In genomic region chr16:66650707-66651473, GRCh38 we compare ENCODE assay signal across 1 cellular context.
TF ChIP-seq lines count a peak whose summit lies in the region.

No MANE protein-coding gene starts in this region.

TF ChIP-seq in HepG2, 621 proteins besides CTCF, POLR2A, EP300 and RAD21 (continued from another document and continues in another):
- TF ChIP-seq U2AF1 (optimal IDR thresholded peaks at IDR 0.05; ENCODE audit: low read depth, low read length), result no peak
- TF ChIP-seq ZBTB26 (CRISPR knock-in tag; IDR thresholded peaks at IDR 0.05; ENCODE audit: borderline replicate concordance), result no peak
- TF ChIP-seq STAG1 (CRISPR knock-in tag; IDR thresholded peaks at IDR 0.05), result peak; percentile 72
- 0 out of 2 replicates have a peak, but pooled peaks have one; percentile 22 for TF ChIP-seq PHF21A (CRISPR knock-in tag; IDR thresholded peaks at IDR 0.05)
- TF ChIP-seq SAFB2 (CRISPR knock-in tag; IDR thresholded peaks at IDR 0.05; ENCODE audit: borderline replicate concordance, low read depth), result no peak
- no peak for TF ChIP-seq ZNF512B (CRISPR knock-in tag; IDR thresholded peaks at IDR 0.05; ENCODE audit: borderline replicate concordance)
- TF ChIP-seq ZNF574 (CRISPR knock-in tag; IDR thresholded peaks at IDR 0.05), result peak; percentile 84
- no peak for TF ChIP-seq ZNF788 (CRISPR knock-in tag; IDR thresholded peaks at IDR 0.05; ENCODE audit: borderline replicate concordance)
- peak; percentile 40; the same call in 1 of the 2 replicates for TF ChIP-seq ARID4A (CRISPR knock-in tag; IDR thresholded peaks at IDR 0.05; ENCODE audit: borderline replicate concordance)
- TF ChIP-seq CC2D1A (CRISPR knock-in tag; IDR thresholded peaks at IDR 0.05), result no peak
- no peak for TF ChIP-seq AGO1 (IDR thresholded peaks at IDR 0.05; ENCODE audit: low read depth, low read length, poor library complexity, severe bottlenecking)
- no peak for TF ChIP-seq ZNF34 (CRISPR knock-in tag; IDR thresholded peaks at IDR 0.05; ENCODE audit: borderline replicate concordance)
- no peak for TF ChIP-seq ZMYM3 (CRISPR knock-in tag; IDR thresholded peaks at IDR 0.05)
- peak; percentile 62; the same call in 1 of the 2 replicates for TF ChIP-seq ARID2 (CRISPR knock-in tag; IDR thresholded peaks at IDR 0.05; ENCODE audit: borderline replicate concordance)
- peak; percentile 39; the same call in 1 of the 2 replicates for TF ChIP-seq KDM2A (CRISPR knock-in tag; IDR thresholded peaks at IDR 0.05; ENCODE audit: borderline replicate concordance, low read depth)
- TF ChIP-seq ZBTB1 (CRISPR knock-in tag; IDR thresholded peaks at IDR 0.05; ENCODE audit: borderline replicate concordance), result no peak
- no peak for TF ChIP-seq LCORL (IDR thresholded peaks at IDR 0.05)
- TF ChIP-seq LCORL (CRISPR knock-in tag; IDR thresholded peaks at IDR 0.05), result no peak
- peak; percentile 56; the same call in 1 of the 2 replicates for TF ChIP-seq KAT8 (CRISPR knock-in tag; IDR thresholded peaks at IDR 0.05)
- TF ChIP-seq DPF2 (CRISPR knock-in tag; IDR thresholded peaks at IDR 0.05; ENCODE audit: borderline replicate concordance, low read depth), result no peak
- no peak for TF ChIP-seq ZNF83 (CRISPR knock-in tag; IDR thresholded peaks at IDR 0.05; ENCODE audit: borderline replicate concordance)
- 0 out of 2 replicates have a peak, but pooled peaks have one; percentile 41 for TF ChIP-seq ZNF230 (CRISPR knock-in tag; IDR thresholded peaks at IDR 0.05)
- 0 out of 2 replicates have a peak, but pooled peaks have one; percentile 24 for TF ChIP-seq NCOA2 (CRISPR knock-in tag; IDR thresholded peaks at IDR 0.05)
- no peak for TF ChIP-seq TSC22D2 (CRISPR knock-in tag; IDR thresholded peaks at IDR 0.05; ENCODE audit: borderline replicate concordance)
- TF ChIP-seq RXRB (CRISPR knock-in tag; IDR thresholded peaks at IDR 0.05; ENCODE audit: borderline replicate concordance), result peak; percentile 41; the same call in 1 of the 2 replicates
- TF ChIP-seq ZNF451 (CRISPR knock-in tag; IDR thresholded peaks at IDR 0.05), result no peak
- TF ChIP-seq ZNF720 (CRISPR knock-in tag; IDR thresholded peaks at IDR 0.05), result no peak
- TF ChIP-seq ZMYM4 (CRISPR knock-in tag; IDR thresholded peaks at IDR 0.05), result peak; percentile 49; the same call in 1 of the 2 replicates
- peak; percentile 39; the same call in 1 of the 2 replicates for TF ChIP-seq TOPORS (CRISPR knock-in tag; IDR thresholded peaks at IDR 0.05)
- TF ChIP-seq KLF16 (CRISPR knock-in tag; IDR thresholded peaks at IDR 0.05), result 0 out of 4 replicates have a peak, but pooled peaks of 1 of the 2 experiments have one; percentile 40
- peak; percentile 44; the same call in 1 of the 2 replicates for TF ChIP-seq ELF1 (CRISPR knock-in tag; IDR thresholded peaks at IDR 0.05)
- no peak for TF ChIP-seq ELF4 (CRISPR knock-in tag; IDR thresholded peaks at IDR 0.05; ENCODE audit: borderline replicate concordance)
- TF ChIP-seq SALL1 (CRISPR knock-in tag; IDR thresholded peaks at IDR 0.05), result peak; percentile 48; the same call in 1 of the 2 replicates
- no peak; the same call in 1 of the 2 replicates for TF ChIP-seq TARDBP (CRISPR knock-in tag; IDR thresholded peaks at IDR 0.05)
- no peak for TF ChIP-seq SMARCC2 (IDR thresholded peaks at IDR 0.05)
- TF ChIP-seq CERS6 (CRISPR knock-in tag; IDR thresholded peaks at IDR 0.05), result no peak
- no peak for TF ChIP-seq HNF4A (CRISPR knock-in tag; IDR thresholded peaks at IDR 0.05)
- TF ChIP-seq USF2 (IDR thresholded peaks at IDR 0.05; ENCODE audit: low read depth, low read length), result no peak
- no peak for TF ChIP-seq USF2 (CRISPR knock-in tag; IDR thresholded peaks at IDR 0.05; ENCODE audit: borderline replicate concordance)
- no peak for TF ChIP-seq MLXIP (CRISPR knock-in tag; IDR thresholded peaks at IDR 0.05; ENCODE audit: borderline replicate concordance)
- 0 out of 2 replicates have a peak, but pooled peaks have one; percentile 16 for TF ChIP-seq DRAP1 (CRISPR knock-in tag; IDR thresholded peaks at IDR 0.05)
- TF ChIP-seq SMAD3 (CRISPR knock-in tag; IDR thresholded peaks at IDR 0.05), result peak; percentile 71; the same call in 1 of the 2 replicates
- TF ChIP-seq ZNF724P (CRISPR knock-in tag; IDR thresholded peaks at IDR 0.05; ENCODE audit: borderline replicate concordance), result peak; percentile 99
- 0 out of 2 replicates have a peak, but pooled peaks have one; percentile 39 for TF ChIP-seq ZBTB46 (CRISPR knock-in tag; IDR thresholded peaks at IDR 0.05; ENCODE audit: borderline replicate concordance)
